Comparison of ENCODE assay signal across 20 cellular contexts in the genomic region with DNA sequence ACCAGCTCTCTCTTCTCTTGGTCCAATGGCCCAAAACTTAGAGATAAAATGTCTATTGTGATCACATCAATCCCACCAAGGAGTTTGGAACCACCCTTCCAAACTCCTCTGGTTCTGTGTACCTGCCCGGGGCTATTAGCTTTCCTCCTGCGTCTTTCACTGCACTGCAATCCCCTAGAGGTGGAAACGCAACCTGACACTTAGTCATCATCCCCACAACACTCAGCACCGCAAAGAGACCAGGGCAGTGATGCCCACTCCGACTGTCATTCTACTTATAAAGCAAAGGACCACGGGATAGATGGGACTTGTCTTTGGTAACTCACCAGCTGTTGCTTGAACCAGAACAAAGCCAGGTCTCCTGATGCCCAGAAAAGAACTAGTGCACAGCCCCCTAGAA. TPM values are rescaled to one million over a fixed set of nuclear protein-coding genes. Genes with fewer than 3 reads are reported as not detected.
DNase-seq lines count a peak whose midpoint lies in the region; ATAC-seq, FAIRE-seq and TF ChIP-seq lines count a peak whose summit lies in the region.
"Had no signal": no experiment of that assay in that cellular context is flagged by ENCODE, and none has a peak within 500 bp of the region (broad histone marks: within the 10 kb centered on the region; RNA-seq: fewer than 3 reads in every experiment).

No MANE protein-coding gene starts in this region.

- H3K79me1 ChIP-seq in trophoblast cell (ENCODE audit: low read length), result no peaks in the 10 kb centered on the region

- ATAC-seq in aorta (ENCODE audit: low FRiP score), result no peak
- ATAC-seq: activated CD4-positive, CD25-positive, alpha-beta regulatory T cell treated with anti-CD3 and anti-CD28 coated beads, Interleukin-2, amount 50 U/mL, for 24 hours had no signal

- H3K14ac ChIP-seq in trophoblast cell (ENCODE audit: low read length), result no peak overlapping the region

- H3K27me3 ChIP-seq in trophoblast cell (ENCODE audit: insufficient read depth, low read length) (no peaks in the 10 kb centered on the region), aorta (ENCODE audit: control insufficient read depth in 1 of 2, insufficient read depth in 2 of 2, low read length in 1 of 2) (no peaks in the 10 kb centered on the region)
- H3K27me3 ChIP-seq: BLaER1 treated with 17β-estradiol and CSF1 and Interleukin-3, amounts not matched to agents 10 nM and 100 nM had no signal

- no peak overlapping the region for H3K23ac ChIP-seq in trophoblast cell (ENCODE audit: low read length)

- H4K12ac ChIP-seq in trophoblast cell (ENCODE audit: low read depth, low read length), result no peak overlapping the region

- H3K4me2 ChIP-seq in trophoblast cell (ENCODE audit: low read length), result no peak overlapping the region
- H3K4me2 ChIP-seq: BLaER1 treated with 17β-estradiol and CSF1 and Interleukin-3, amounts not matched to agents 10 nM and 100 nM had no signal

- peak; percentile 29 for TF ChIP-seq CTCF in epithelial cell of esophagus (IDR thresholded peaks at IDR 0.05; ENCODE audit: insufficient read depth, low read depth, low read length, missing control alignments)

- H4K91ac ChIP-seq in trophoblast cell (ENCODE audit: low read depth, low read length), result no peak overlapping the region

- no peak for FAIRE-seq in frontal cortex (lab: Jason Lieb, UNC)
- FAIRE-seq: G401.6, GM19239, urothelium cell line had no signal

- peaks cover 5% of the 10 kb centered on the region for H3K79me2 ChIP-seq in trophoblast cell (ENCODE audit: control insufficient read depth, insufficient read depth, low read length, poor library complexity)

- H4K8ac ChIP-seq in trophoblast cell (ENCODE audit: low read depth, low read length), result no peak overlapping the region

- H3K4me1 ChIP-seq in trophoblast cell (ENCODE audit: control insufficient read depth in 1 of 2, insufficient read depth in 2 of 2, low read length in 2 of 2), result peaks cover 10 to 20% of the 10 kb centered on the region in 2 experiments
- no peaks in the 10 kb centered on the region for H3K4me1 ChIP-seq in aorta (ENCODE audit: control insufficient read depth in 1 of 2, insufficient read depth in 2 of 2, low read length in 2 of 2)

- H2BK120ac ChIP-seq in trophoblast cell (ENCODE audit: insufficient read depth, low read length, poor library complexity), result no peak overlapping the region

- peak overlapping the region; percentile 39 for H3K4ac ChIP-seq in trophoblast cell (ENCODE audit: low read depth, low read length)

- peak; percentile 17 for DNase-seq in NCI-H2171 treated with DMSO at 0.1 percent for 48 hours (lab: John Stamatoyannopoulos, UW)
- no peak for DNase-seq in NCI-H2171 (lab: John Stamatoyannopoulos, UW)
- peak; percentile 6 for DNase-seq in SK-MEL-5 (ENCODE audit: low read depth, low spot score)
- DNase-seq in epithelial cell of esophagus (ENCODE audit: low read depth), result peak; percentile 50
- peak; percentile 44 to 69 for DNase-seq in trophoblast cell
- DNase-seq in frontal cortex (ENCODE audit: low spot score in 2 of 2), result no peak
- DNase-seq in NCI-H1436 (lab: John Stamatoyannopoulos, UW), result no peak
- no peak for DNase-seq in aorta
- DNase-seq: activated naive CD8-positive, alpha-beta T cell treated with anti-CD3 and anti-CD28 coated beads, Interleukin-2, amount 10 ng/mL, durations not matched to agents 7 days and 5 days; activated T-cell treated with anti-CD3 and anti-CD28 coated beads, Interleukin-2, amount 50 U/mL, for 48 hours; GOT3; midbrain; NCI-H2081; stimulated activated CD8-positive, alpha-beta memory T cell treated with anti-CD3 and anti-CD28 coated beads, Interleukin-4, amount 100 ng/mL, for 48 hours had no signal

- no peak overlapping the region for H2BK12ac ChIP-seq in trophoblast cell (ENCODE audit: low read length)

- no peak overlapping the region for H2AK5ac ChIP-seq in trophoblast cell (ENCODE audit: low read length)

- no CpG with 5 or more reads among the region's 6 CpGs for WGBS in trophoblast cell (ENCODE audit: extremely low coverage, insufficient coverage, insufficient read length)
- WGBS in aorta, 2 donors, result 87% methylated on average over 6 of the region's 6 CpGs

- H3K18ac ChIP-seq in trophoblast cell (ENCODE audit: low read length), result no peak overlapping the region

- no peak overlapping the region for H3K9ac ChIP-seq in trophoblast cell (ENCODE audit: low read length)
- H3K9ac ChIP-seq: BLaER1 treated with 17β-estradiol and CSF1 and Interleukin-3, amounts not matched to agents 10 nM and 100 nM had no signal

- no peak overlapping the region for H2AFZ ChIP-seq in trophoblast cell (ENCODE audit: insufficient read depth, low read length, poor library complexity)

- no peaks in the 10 kb centered on the region for H3K36me3 ChIP-seq in trophoblast cell (ENCODE audit: control insufficient read depth in 1 of 2, insufficient read depth in 2 of 2, low read length in 2 of 2)
- no peaks in the 10 kb centered on the region for H3K36me3 ChIP-seq in aorta (ENCODE audit: control insufficient read depth in 1 of 2, insufficient read depth in 2 of 2, low read length in 1 of 2)
- H3K36me3 ChIP-seq: BLaER1 treated with 17β-estradiol and CSF1 and Interleukin-3, amounts not matched to agents 10 nM and 100 nM had no signal

- intact Hi-C loops in aorta (cut with DNase I), result no loop called here

- H3K4me3 ChIP-seq in epithelial cell of esophagus (ENCODE audit: low read length) (no peak overlapping the region), trophoblast cell (ENCODE audit: low read depth, low read length) (no peak overlapping the region), aorta (ENCODE audit: low read length in 2 of 2) (no peak overlapping the region)
- H3K4me3 ChIP-seq: BLaER1 treated with 17β-estradiol and CSF1 and Interleukin-3, amounts not matched to agents 10 nM and 100 nM had no signal

- in situ Hi-C loops in SK-MEL-5 (cut with HindIII; ENCODE audit: low pct_unique_long_range_greater_than_20kb, low sequenced_read_pairs), result no loop called here

- no peaks in the 10 kb centered on the region for H3K9me3 ChIP-seq in trophoblast cell (ENCODE audit: insufficient read depth, low read depth, low read length)
- no peaks in the 10 kb centered on the region for H3K9me3 ChIP-seq in aorta (ENCODE audit: control insufficient read depth, low read length)

- H3K27ac ChIP-seq in trophoblast cell (ENCODE audit: low read depth, low read length) (no peak overlapping the region), aorta (ENCODE audit: low read depth in 1 of 2, low read length in 2 of 2) (no peak overlapping the region)
- H3K27ac ChIP-seq: BLaER1 treated with 17β-estradiol and CSF1 and Interleukin-3, amounts not matched to agents 10 nM and 100 nM; HL-60 had no signal

- H2BK5ac ChIP-seq in trophoblast cell (ENCODE audit: low read depth, low read length, poor library complexity), result no peak overlapping the region

RNA-seq across cellular contexts. Expression of a gene that starts 22.0 kb away (rescaled TPM):
- 10.3 and 11.6 TPM in 2 replicates for total RNA-seq in SK-MEL-5 (2014; rRNA removed; shearing (Covaris generic))
- 16.8 and 21.4 TPM in 2 replicates for polyA plus RNA-seq in SK-MEL-5 (2015; cell fraction: cytosol; rRNA removed)
- polyA plus RNA-seq in SK-MEL-5 (2015; cell fraction: nucleus; rRNA removed), result 17.1 and 20.0 TPM in 2 replicates
- 14.8 and 15.5 TPM in 2 replicates for polyA plus RNA-seq in trophoblast cell (2013)
- 45.2 TPM for total RNA-seq in frontal cortex
- total RNA-seq in aorta, result 10 to 100 TPM; 40.5 to 60.5 TPM
- 10 to 100 TPM in 1 of 2 donors, 1 to 10 TPM in 1; 4.6 to 13.3 TPM for polyA plus RNA-seq in aorta

Comparison
In these comparisons a context has a peak if more than half of its experiments do, and no peak if none do; other contexts are left out.
1. DNase-seq: peak in NCI-H2171 treated with DMSO at 0.1 percent for 48 hours (single experiment), SK-MEL-5 (single experiment), epithelial cell of esophagus (single experiment) and trophoblast cell (2 of 2); none in NCI-H2171 (single experiment), frontal cortex (0 of 2), NCI-H1436 (single experiment) and aorta (0 of 2).